In genomic region chr2:219576505-219577388, GRCh38 we compare ENCODE assay signal across 1 cellular context.
TF ChIP-seq lines count a peak whose summit lies in the region.

No MANE protein-coding gene starts in this region.

TF ChIP-seq in HepG2, 621 proteins besides CTCF, POLR2A, EP300 and RAD21 (continued from another document):
- TF ChIP-seq, protein P1, sequence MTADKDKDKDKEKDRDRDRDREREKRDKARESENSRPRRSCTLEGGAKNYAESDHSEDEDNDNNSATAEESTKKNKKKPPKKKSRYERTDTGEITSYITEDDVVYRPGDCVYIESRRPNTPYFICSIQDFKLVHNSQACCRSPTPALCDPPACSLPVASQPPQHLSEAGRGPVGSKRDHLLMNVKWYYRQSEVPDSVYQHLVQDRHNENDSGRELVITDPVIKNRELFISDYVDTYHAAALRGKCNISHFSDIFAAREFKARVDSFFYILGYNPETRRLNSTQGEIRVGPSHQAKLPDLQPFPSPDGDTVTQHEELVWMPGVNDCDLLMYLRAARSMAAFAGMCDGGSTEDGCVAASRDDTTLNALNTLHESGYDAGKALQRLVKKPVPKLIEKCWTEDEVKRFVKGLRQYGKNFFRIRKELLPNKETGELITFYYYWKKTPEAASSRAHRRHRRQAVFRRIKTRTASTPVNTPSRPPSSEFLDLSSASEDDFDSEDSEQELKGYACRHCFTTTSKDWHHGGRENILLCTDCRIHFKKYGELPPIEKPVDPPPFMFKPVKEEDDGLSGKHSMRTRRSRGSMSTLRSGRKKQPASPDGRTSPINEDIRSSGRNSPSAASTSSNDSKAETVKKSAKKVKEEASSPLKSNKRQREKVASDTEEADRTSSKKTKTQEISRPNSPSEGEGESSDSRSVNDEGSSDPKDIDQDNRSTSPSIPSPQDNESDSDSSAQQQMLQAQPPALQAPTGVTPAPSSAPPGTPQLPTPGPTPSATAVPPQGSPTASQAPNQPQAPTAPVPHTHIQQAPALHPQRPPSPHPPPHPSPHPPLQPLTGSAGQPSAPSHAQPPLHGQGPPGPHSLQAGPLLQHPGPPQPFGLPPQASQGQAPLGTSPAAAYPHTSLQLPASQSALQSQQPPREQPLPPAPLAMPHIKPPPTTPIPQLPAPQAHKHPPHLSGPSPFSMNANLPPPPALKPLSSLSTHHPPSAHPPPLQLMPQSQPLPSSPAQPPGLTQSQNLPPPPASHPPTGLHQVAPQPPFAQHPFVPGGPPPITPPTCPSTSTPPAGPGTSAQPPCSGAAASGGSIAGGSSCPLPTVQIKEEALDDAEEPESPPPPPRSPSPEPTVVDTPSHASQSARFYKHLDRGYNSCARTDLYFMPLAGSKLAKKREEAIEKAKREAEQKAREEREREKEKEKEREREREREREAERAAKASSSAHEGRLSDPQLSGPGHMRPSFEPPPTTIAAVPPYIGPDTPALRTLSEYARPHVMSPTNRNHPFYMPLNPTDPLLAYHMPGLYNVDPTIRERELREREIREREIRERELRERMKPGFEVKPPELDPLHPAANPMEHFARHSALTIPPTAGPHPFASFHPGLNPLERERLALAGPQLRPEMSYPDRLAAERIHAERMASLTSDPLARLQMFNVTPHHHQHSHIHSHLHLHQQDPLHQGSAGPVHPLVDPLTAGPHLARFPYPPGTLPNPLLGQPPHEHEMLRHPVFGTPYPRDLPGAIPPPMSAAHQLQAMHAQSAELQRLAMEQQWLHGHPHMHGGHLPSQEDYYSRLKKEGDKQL (CRISPR knock-in tag; IDR thresholded peaks at IDR 0.05; ENCODE audit: low read depth), result peak; percentile 81
- TF ChIP-seq SNAPC2 (CRISPR knock-in tag; IDR thresholded peaks at IDR 0.05) (peak; percentile 13; the same call in 1 of the 2 replicates), SETDB1 (CRISPR knock-in tag; IDR thresholded peaks at IDR 0.05; ENCODE audit: borderline replicate concordance) (no peak), DRAP1 (CRISPR knock-in tag; IDR thresholded peaks at IDR 0.05) (peak; percentile 86), ZSCAN22 (CRISPR knock-in tag; IDR thresholded peaks at IDR 0.05) (peak; percentile 78; the same call in 1 of the 2 replicates), ZBTB7B (CRISPR knock-in tag; IDR thresholded peaks at IDR 0.05) (peak; percentile 100), DZIP1 (CRISPR knock-in tag; IDR thresholded peaks at IDR 0.05) (no peak), GTF2F1 (IDR thresholded peaks at IDR 0.05; ENCODE audit: low read length) (0 out of 2 replicates have a peak, but pooled peaks have one; percentile 50), KAT8 (CRISPR knock-in tag; IDR thresholded peaks at IDR 0.05) (peak; percentile 87), TBP (CRISPR knock-in tag; IDR thresholded peaks at IDR 0.05) (no peak), ZNF737 (CRISPR knock-in tag; IDR thresholded peaks at IDR 0.05; ENCODE audit: borderline replicate concordance) (no peak)
